In the genomic region with DNA sequence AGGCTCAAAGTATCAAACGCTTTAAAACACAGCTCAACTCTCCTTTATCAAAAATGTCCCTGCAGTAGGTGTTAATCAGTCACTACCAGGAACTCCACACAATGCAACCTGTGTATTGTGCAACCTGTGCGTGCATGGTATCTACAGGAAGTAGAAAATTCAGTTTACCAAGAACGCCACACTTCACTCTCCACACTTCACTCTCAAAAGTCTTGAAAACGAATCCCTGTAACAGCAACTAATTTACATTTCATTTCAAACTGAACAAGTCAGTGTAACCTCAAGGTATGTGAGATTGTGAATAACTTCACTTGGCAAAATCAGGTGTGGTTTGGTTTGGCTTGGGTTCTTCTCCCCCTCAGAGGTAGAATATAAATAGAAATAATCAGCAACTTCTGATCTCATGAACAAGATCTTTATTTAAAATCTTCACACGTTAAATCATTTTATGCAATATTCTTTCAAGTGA, we compare ENCODE assay signal across 8 cellular contexts.
DNase-seq lines count a peak whose midpoint lies in the region; ATAC-seq, FAIRE-seq and TF ChIP-seq lines count a peak whose summit lies in the region.

No MANE protein-coding gene starts in this region.

- peak overlapping the region; percentile 86 for H3K4me3 Mint-ChIP-seq in activated T-cell treated with anti-CD3 and anti-CD28 coated beads, Interleukin-2, amount 50 U/mL, for 24 hours
- peak overlapping the region; percentile 92 for H3K4me3 Mint-ChIP-seq in activated naive CD8-positive, alpha-beta T cell
- peak overlapping the region; percentile 88 for H3K4me3 Mint-ChIP-seq in memory B cell

- H3K36me3 Mint-ChIP-seq in activated T-cell treated with anti-CD3 and anti-CD28 coated beads, Interleukin-2, amount 50 U/mL, for 24 hours (ENCODE audit: low read depth), result peaks cover 15% of the 10 kb centered on the region
- peaks cover 3% of the 10 kb centered on the region for H3K36me3 Mint-ChIP-seq in activated naive CD8-positive, alpha-beta T cell
- H3K36me3 Mint-ChIP-seq in memory B cell, result peaks cover 6% of the 10 kb centered on the region

- no peak for DNase-seq in activated T-cell treated with anti-CD3 and anti-CD28 coated beads, Interleukin-2, amount 50 U/mL, for 24 hours
- no peak for DNase-seq in activated T-cell treated with anti-CD3 and anti-CD28 coated beads for 4 hours
- peak; percentile 69 for DNase-seq in KBM-7
- DNase-seq in memory B cell (ENCODE audit: low spot score in 2 of 2), result no peak
- DNase-seq in ACHN, result no peak
- no peak for DNase-seq in D721Med (ENCODE audit: insufficient read length, low spot score)
- DNase-seq in GM03348 (ENCODE audit: low spot score), result no peak

- H3K9me3 Mint-ChIP-seq in activated T-cell treated with anti-CD3 and anti-CD28 coated beads, Interleukin-2, amount 50 U/mL, for 24 hours, result peaks cover 2% of the 10 kb centered on the region
- no peaks in the 10 kb centered on the region for H3K9me3 Mint-ChIP-seq in activated naive CD8-positive, alpha-beta T cell (ENCODE audit: low read depth)
- no peaks in the 10 kb centered on the region for H3K9me3 Mint-ChIP-seq in memory B cell

- H3K4me1 Mint-ChIP-seq in activated T-cell treated with anti-CD3 and anti-CD28 coated beads, Interleukin-2, amount 50 U/mL, for 24 hours (ENCODE audit: low read depth), result peaks cover 46% of the 10 kb centered on the region
- H3K4me1 Mint-ChIP-seq in activated naive CD8-positive, alpha-beta T cell (ENCODE audit: low read depth), result peaks cover 39% of the 10 kb centered on the region
- peaks cover 22% of the 10 kb centered on the region for H3K4me1 Mint-ChIP-seq in memory B cell

- in situ Hi-C loops in KBM-7 (cut with MboI; ENCODE audit: low pct_unique_long_range_greater_than_20kb, low sequenced_read_pairs), result no loop called here
- in situ Hi-C loops in ACHN (cut with HindIII; ENCODE audit: low pct_ligation_motif_present, low pct_unique_long_range_greater_than_20kb, low sequenced_read_pairs), result no loop called here

- H3K27me3 Mint-ChIP-seq in activated T-cell treated with anti-CD3 and anti-CD28 coated beads, Interleukin-2, amount 50 U/mL, for 24 hours, result no peaks in the 10 kb centered on the region
- no peaks in the 10 kb centered on the region for H3K27me3 Mint-ChIP-seq in activated naive CD8-positive, alpha-beta T cell
- no peaks in the 10 kb centered on the region for H3K27me3 Mint-ChIP-seq in memory B cell

- no peak for FAIRE-seq in D721Med (lab: Jason Lieb, UNC)

- no peak for TF ChIP-seq CTCF in D721Med (IDR thresholded peaks at IDR 0.05; ENCODE audit: insufficient read depth, missing control alignments)

- no peak for ATAC-seq in memory B cell (ENCODE audit: low read depth)

- H3K27ac Mint-ChIP-seq in activated T-cell treated with anti-CD3 and anti-CD28 coated beads, Interleukin-2, amount 50 U/mL, for 24 hours, result peak overlapping the region; percentile 89
- peak overlapping the region; percentile 83 for H3K27ac Mint-ChIP-seq in activated naive CD8-positive, alpha-beta T cell
- no peak overlapping the region for H3K27ac Mint-ChIP-seq in memory B cell
